In genomic region chr5:72378636-72379289, GRCh38 we compare ENCODE assay signal across 10 cellular contexts. TPM values are rescaled to one million over a fixed set of nuclear protein-coding genes. Genes with fewer than 3 reads are reported as not detected.
DNase-seq lines count a peak whose midpoint lies in the region; ATAC-seq and TF ChIP-seq lines count a peak whose summit lies in the region.
"Had no signal": no experiment of that assay in that cellular context is flagged by ENCODE, and none has a peak within 500 bp of the region (broad histone marks: within the 10 kb centered on the region; RNA-seq: fewer than 3 reads in every experiment).

No MANE protein-coding gene starts in this region.

- H3K4me3 ChIP-seq in HCT116 (replicated peaks in 1 of 2; ENCODE audit: low read depth in 1 of 2, low read length in 2 of 2) (no peak overlapping the region), gastrocnemius medialis (no peak overlapping the region)
- H3K4me3 ChIP-seq: dorsolateral prefrontal cortex, skin epidermis had no signal

- RAD21 ChIA-PET in HCT116 (lab: Charles Lee; ENCODE audit: low non-redundant PET in 1 of 2, low total read pairs in 2 of 2, uncharacterized antibody in 2 of 2, unreplicated experiment in 2 of 2) = no interaction called here

- H3K9me3 Mint-ChIP-seq in activated T-cell treated with anti-CD3 and anti-CD28 coated beads, Interleukin-2, amount 50 U/mL, for 72 hours = no peaks in the 10 kb centered on the region
- no peaks in the 10 kb centered on the region for H3K9me3 Mint-ChIP-seq in T-helper 2 cell treated with Interferon-gamma antibody and Interleukin-4, amounts not matched to agents 5 μg/mL and 100 μg/mL, for 36 hours

- no peak for TF ChIP-seq POLR2A in HCT116 (IDR thresholded peaks at IDR 0.05; ENCODE audit: borderline replicate concordance, extremely low read depth, insufficient read depth, insufficient read length)
- no peak for TF ChIP-seq POLR2A in gastrocnemius medialis (IDR thresholded peaks at IDR 0.05)

- POLR2A ChIA-PET in HCT116 (lab: Charles Lee) = no interaction called here

- H3K27ac Mint-ChIP-seq in activated T-cell treated with anti-CD3 and anti-CD28 coated beads, Interleukin-2, amount 50 U/mL, for 72 hours = no peak overlapping the region
- no peak overlapping the region for H3K27ac Mint-ChIP-seq in T-helper 2 cell treated with Interferon-gamma antibody and Interleukin-4, amounts not matched to agents 5 μg/mL and 100 μg/mL, for 36 hours

- no peak for DNase-seq in HCT116 (ENCODE audit: low read depth, low spot score)
- DNase-seq in NCI-H69 (lab: John Stamatoyannopoulos, UW) = peak; percentile 91
- DNase-seq in epithelial cell of prostate (ENCODE audit: low read depth, low spot score) = no peak
- DNase-seq in gastrocnemius medialis = peak; percentile 69 to 78
- no peak for DNase-seq in activated T-cell treated with anti-CD3 and anti-CD28 coated beads, Interleukin-2, amount 50 U/mL, for 72 hours
- no peak for DNase-seq in activated naive CD4-positive, alpha-beta T cell treated with anti-CD3 and anti-CD28 coated beads, Interleukin-2, amount 50 U/mL, for 16 hours
- DNase-seq in T-helper 2 cell treated with Interferon-gamma antibody and Interleukin-4, amounts not matched to agents 5 μg/mL and 100 μg/mL, for 36 hours (ENCODE audit: low spot score) = no peak
- DNase-seq: dorsolateral prefrontal cortex had no signal

- intact Hi-C loops in HCT116 (cut with micrococcal nuclease) (no loop called here), gastrocnemius medialis (cut with DNase I; ENCODE audit: low total_unique reads) (loop anchor here (5.0 kb wide), 2 partner anchors 129 to 244 kb away; partner anchors contain the start of gene ZNF366)

- no peak for TF ChIP-seq CTCF in HCT116 (IDR thresholded peaks at IDR 0.05 in 2 of 3, conservative IDR thresholded peaks at IDR 0.05 in 1 of 3; ENCODE audit: borderline replicate concordance in 1 of 3, insufficient read depth in 1 of 3, low read depth in 2 of 3, low read length in 2 of 3)
- TF ChIP-seq CTCF in gastrocnemius medialis (IDR thresholded peaks at IDR 0.05 in 4 of 5, conservative IDR thresholded peaks at IDR 0.05 in 1 of 5) = no peak

- ATAC-seq in HCT116 (peak; percentile 53; the same call in 1 of the 2 replicates), gastrocnemius medialis (peak; percentile 86 to 88), HG02610 (IDR thresholded peaks at IDR 0.05; ENCODE audit: unreplicated experiment) (no peak)
- ATAC-seq in activated T-cell treated with anti-CD3 and anti-CD28 coated beads, Interleukin-2, amount 50 U/mL, for 72 hours (replicated peaks in 1 of 2) = no peak

- H3K79me2 ChIP-seq in HCT116 (ENCODE audit: insufficient read depth, low read length) = no peaks in the 10 kb centered on the region

- in situ Hi-C loops in gastrocnemius medialis (cut with MboI; ENCODE audit: low sequenced_read_pairs in 4 of 4) = loop anchor here in 1 of 4 donors (10.0 kb wide), 1 partner anchor 436 kb away; the partner anchor contains the start of gene TNPO1

- H3K27me3 Mint-ChIP-seq in activated T-cell treated with anti-CD3 and anti-CD28 coated beads, Interleukin-2, amount 50 U/mL, for 72 hours (ENCODE audit: low read depth) = peaks cover 31% of the 10 kb centered on the region
- H3K27me3 Mint-ChIP-seq in T-helper 2 cell treated with Interferon-gamma antibody and Interleukin-4, amounts not matched to agents 5 μg/mL and 100 μg/mL, for 36 hours (ENCODE audit: low read depth) = peaks cover 12% of the 10 kb centered on the region

- H3K27ac ChIP-seq in HCT116 (ENCODE audit: low read depth, low read length) = no peak overlapping the region
- peak overlapping the region; percentile 11 for H3K27ac ChIP-seq in epithelial cell of prostate
- H3K27ac ChIP-seq in gastrocnemius medialis = peak overlapping the region; percentile 62 to 81 (median 76)
- H3K27ac ChIP-seq: dorsolateral prefrontal cortex had no signal

- H3K4me1 ChIP-seq in HCT116 (ENCODE audit: control insufficient read depth in 1 of 2, insufficient read depth in 2 of 2, low read length in 2 of 2) (peaks cover 0 to 10% of the 10 kb centered on the region in 2 experiments; a peak in 2 of 4 replicates), gastrocnemius medialis (peaks cover 23 to 30% of the 10 kb centered on the region in 2 donors)

- no peaks in the 10 kb centered on the region for H3K9me2 ChIP-seq in HCT116 (ENCODE audit: insufficient read depth)

- H3K4me1 Mint-ChIP-seq in activated T-cell treated with anti-CD3 and anti-CD28 coated beads, Interleukin-2, amount 50 U/mL, for 72 hours (ENCODE audit: low read depth) = no peaks in the 10 kb centered on the region
- no peaks in the 10 kb centered on the region for H3K4me1 Mint-ChIP-seq in T-helper 2 cell treated with Interferon-gamma antibody and Interleukin-4, amounts not matched to agents 5 μg/mL and 100 μg/mL, for 36 hours (ENCODE audit: low read depth)

- H3K9me3 ChIP-seq in HCT116 (ENCODE audit: control insufficient read depth in 1 of 2, insufficient read depth in 1 of 2, low read depth in 1 of 2, low read length in 2 of 2) (no peaks in the 10 kb centered on the region), gastrocnemius medialis (no peaks in the 10 kb centered on the region)

- H3K36me3 Mint-ChIP-seq in activated T-cell treated with anti-CD3 and anti-CD28 coated beads, Interleukin-2, amount 50 U/mL, for 72 hours (ENCODE audit: insufficient read depth in 2 of 2) = no peaks in the 10 kb centered on the region
- H3K36me3 Mint-ChIP-seq in T-helper 2 cell treated with Interferon-gamma antibody and Interleukin-4, amounts not matched to agents 5 μg/mL and 100 μg/mL, for 36 hours (ENCODE audit: low read depth) = no peaks in the 10 kb centered on the region

- H4K20me1 ChIP-seq in HCT116 (ENCODE audit: insufficient read depth) = no peaks in the 10 kb centered on the region

- H3K4me2 ChIP-seq in HCT116 (ENCODE audit: low read length) = no peak overlapping the region

- no peak for TF ChIP-seq RAD21 in HCT116 (IDR thresholded peaks at IDR 0.05; ENCODE audit: low read depth)

- H3K27me3 ChIP-seq in HCT116 (ENCODE audit: insufficient read depth, low read length) = no peaks in the 10 kb centered on the region
- H3K27me3 ChIP-seq in gastrocnemius medialis = no peaks in the 10 kb centered on the region
- H3K27me3 ChIP-seq: dorsolateral prefrontal cortex had no signal

- CTCF ChIA-PET in HCT116 (lab: Charles Lee) = interaction anchor here (1.5 kb wide), 1 partner anchor 13 kb away, joined by 3 read pairs; no protein-coding TSS in a partner anchor

- no peak overlapping the region for H3K4me3 Mint-ChIP-seq in activated T-cell treated with anti-CD3 and anti-CD28 coated beads, Interleukin-2, amount 50 U/mL, for 72 hours
- H3K4me3 Mint-ChIP-seq in T-helper 2 cell treated with Interferon-gamma antibody and Interleukin-4, amounts not matched to agents 5 μg/mL and 100 μg/mL, for 36 hours = no peak overlapping the region

- no peaks in the 10 kb centered on the region for H3K36me3 ChIP-seq in HCT116 (ENCODE audit: control insufficient read depth in 1 of 2, insufficient read depth in 2 of 2, low read length in 2 of 2)
- no peaks in the 10 kb centered on the region for H3K36me3 ChIP-seq in gastrocnemius medialis

- H2AFZ ChIP-seq in HCT116 (ENCODE audit: low read depth, low read length, poor library complexity, severe bottlenecking) = no peak overlapping the region

- no peak overlapping the region for H3K9ac ChIP-seq in HCT116 (ENCODE audit: low read length)

- no TSS peak for BruUV-seq in HCT116 (replicated peaks; lab: Mats Ljungman, UMichigan)

TF ChIP-seq in HCT116, 20 proteins besides CTCF, POLR2A, EP300 and RAD21 (continues in another document):
- TF ChIP-seq FOSL1 (IDR thresholded peaks at IDR 0.05; ENCODE audit: low read depth) (no peak), CBX3 (IDR thresholded peaks at IDR 0.05; ENCODE audit: low read depth) (no peak), POLR2AphosphoS5 (IDR thresholded peaks at IDR 0.05; ENCODE audit: low read depth, low read length) (no peak), CEBPB (IDR thresholded peaks at IDR 0.05; ENCODE audit: low read depth) (no peak), ELF1 (IDR thresholded peaks at IDR 0.05; ENCODE audit: borderline replicate concordance, low read depth) (no peak), YY1 (IDR thresholded peaks at IDR 0.05; ENCODE audit: extremely low read depth, insufficient replicate concordance, low read depth, low read length) (no peak), EZH2phosphoT487 (IDR thresholded peaks at IDR 0.05; ENCODE audit: borderline replicate concordance) (no peak), SP1 (IDR thresholded peaks at IDR 0.05; ENCODE audit: low read depth) (no peak), EZH2 (IDR thresholded peaks at IDR 0.05) (no peak), JUND (IDR thresholded peaks at IDR 0.05) (no peak), SIN3A (IDR thresholded peaks at IDR 0.05; ENCODE audit: low read depth) (no peak), SRF (IDR thresholded peaks at IDR 0.05; ENCODE audit: low read depth) (no peak), MAX (IDR thresholded peaks at IDR 0.05) (no peak), TCF7L2 (IDR thresholded peaks at IDR 0.05; ENCODE audit: borderline replicate concordance, extremely low read depth, insufficient read depth, insufficient read length) (no peak), ZFX (IDR thresholded peaks at IDR 0.05) (no peak)

RNA-seq across cellular contexts. Expression of gene PTCD2, which starts 58.6 kb away (rescaled TPM):
- total RNA-seq in HCT116 (2021; ENCODE audit: unreplicated experiment) (19.3 TPM), gastrocnemius medialis (10 to 100 TPM in 1 of 4 donors, 1 to 10 TPM in 3; 6.7 to 13.2 (median 9.5) TPM)
- 4.9 and 8.7 TPM in 2 replicates for polyA plus RNA-seq in HCT116 (2012)
- 10 to 100 TPM; 13.8 to 19.9 TPM for total RNA-seq in activated T-cell treated with anti-CD3 and anti-CD28 coated beads, Interleukin-2, amount 50 U/mL, for 72 hours

RNA-seq across cellular contexts. Expression of gene MRPS27, which starts 58.7 kb away (rescaled TPM):
- total RNA-seq in HCT116 (2021; ENCODE audit: unreplicated experiment) (113 TPM), gastrocnemius medialis (10 to 100 TPM; 33.2 to 74.9 (median 62.3) TPM)
- polyA plus RNA-seq in HCT116 (2012) = 37.7 and 51.2 TPM in 2 replicates
- 10 to 100 TPM; 80.5 to 83.7 TPM for total RNA-seq in activated T-cell treated with anti-CD3 and anti-CD28 coated beads, Interleukin-2, amount 50 U/mL, for 72 hours

Comparison
In these comparisons a context has a peak if more than half of its experiments do, and no peak if none do; other contexts are left out.
1. ATAC-seq: peak in HCT116 (single experiment) and gastrocnemius medialis (2 of 2); none in activated T-cell treated with anti-CD3 and anti-CD28 coated beads, Interleukin-2, amount 50 U/mL, for 72 hours (0 of 2) and HG02610 (single experiment).
2. DNase-seq: peak in NCI-H69 (single experiment) and gastrocnemius medialis (2 of 2); none in HCT116 (single experiment), epithelial cell of prostate (single experiment), activated T-cell treated with anti-CD3 and anti-CD28 coated beads, Interleukin-2, amount 50 U/mL, for 72 hours (0 of 2), activated naive CD4-positive, alpha-beta T cell treated with anti-CD3 and anti-CD28 coated beads, Interleukin-2, amount 50 U/mL, for 16 hours (single experiment) and T-helper 2 cell treated with Interferon-gamma antibody and Interleukin-4, amounts not matched to agents 5 μg/mL and 100 μg/mL, for 36 hours (single experiment).